In the genomic region with DNA sequence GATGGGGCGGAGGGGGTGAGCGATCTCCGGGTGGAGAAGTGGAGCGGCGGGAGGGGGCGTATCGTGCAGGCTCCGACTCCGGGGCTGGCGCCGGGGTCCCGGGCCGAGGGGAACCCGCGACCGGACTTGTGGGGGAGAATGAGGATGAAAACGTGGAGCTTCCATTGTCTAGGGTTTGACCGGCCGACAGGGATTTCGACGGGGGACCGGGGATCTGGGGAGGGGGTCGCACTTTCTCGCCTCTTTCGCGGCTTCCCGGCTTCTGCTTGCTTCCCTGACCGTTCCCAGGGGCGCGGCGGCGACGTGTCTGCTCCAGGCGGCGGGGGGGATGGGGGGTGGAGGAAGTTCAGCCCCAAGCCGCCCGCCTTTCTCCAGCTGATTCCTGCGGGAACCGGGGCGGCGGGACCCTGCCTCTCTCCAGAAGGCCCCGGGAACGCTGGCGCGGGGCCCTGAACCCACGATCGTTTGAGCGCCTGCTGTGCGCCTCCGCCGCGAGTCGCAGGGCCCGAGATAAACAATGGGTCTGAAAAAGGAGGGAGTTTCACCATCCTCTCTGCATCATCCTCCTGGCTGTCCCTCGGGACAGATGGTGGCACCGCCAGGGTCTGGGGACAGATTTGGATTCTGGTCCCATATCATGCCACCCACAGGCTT, we compare ENCODE assay signal across 8 cellular contexts. TPM values are rescaled to one million over a fixed set of nuclear protein-coding genes. Genes with fewer than 3 reads are reported as not detected.
DNase-seq lines count a peak whose midpoint lies in the region; ATAC-seq and TF ChIP-seq lines count a peak whose summit lies in the region.

No MANE protein-coding gene starts in this region.

- H3K27ac ChIP-seq in transverse colon, result peak overlapping the region; percentile 99 to 100 (median 100)

- H3K4me1 Mint-ChIP-seq in T-helper 17 cell (peaks cover 59% of the 10 kb centered on the region), mesothelial cell of epicardium (peaks cover 37% of the 10 kb centered on the region)

- H3K27me3 ChIP-seq in transverse colon, result no peaks in the 10 kb centered on the region

- peaks cover 0 to 7% (median 2%) of the 10 kb centered on the region in 4 donors for H3K36me3 ChIP-seq in transverse colon

- peak overlapping the region; percentile 96 for H3K27ac Mint-ChIP-seq in T-helper 17 cell
- peak overlapping the region; percentile 99 for H3K27ac Mint-ChIP-seq in mesothelial cell of epicardium

- TF ChIP-seq EP300 in transverse colon (IDR thresholded peaks at IDR 0.05; ENCODE audit: low read depth), result no peak

- in situ Hi-C loops in transverse colon (cut with MboI; ENCODE audit: low pct_ligation_motif_present in 1 of 4, low pct_unique_long_range_greater_than_20kb in 1 of 4, low sequenced_read_pairs in 3 of 4), result no loop called here

- POLR2A ChIA-PET in AG04449 (lab: Yijun Ruan, JAX), result interaction anchor here (0.9 to 3.9 kb wide), 8 partner anchors 12 to 248 kb away, joined by 3 to 35 read pairs (median 6); partner anchors contain the start of genes FAM32A and KLF2

- no peak for ATAC-seq in T-helper 17 cell

- peak overlapping the region; percentile 94 for H3K4me3 Mint-ChIP-seq in T-helper 17 cell
- peak overlapping the region; percentile 88 for H3K4me3 Mint-ChIP-seq in mesothelial cell of epicardium

- H3K36me3 Mint-ChIP-seq in T-helper 17 cell (ENCODE audit: low read depth), result peaks cover 6% of the 10 kb centered on the region
- H3K36me3 Mint-ChIP-seq in mesothelial cell of epicardium, result peaks cover 12% of the 10 kb centered on the region

- H3K9me3 ChIP-seq in T-helper 17 cell (ENCODE audit: control insufficient read depth, low read length, poor library complexity, severe bottlenecking), result no peaks in the 10 kb centered on the region
- H3K9me3 ChIP-seq in transverse colon, result no peaks in the 10 kb centered on the region

- H3K9me3 Mint-ChIP-seq in mesothelial cell of epicardium, result no peaks in the 10 kb centered on the region

- H3K4me1 ChIP-seq in transverse colon, result peaks cover 17 to 69% (median 49%) of the 10 kb centered on the region in 4 donors

- H3K4me3 ChIP-seq in AG04449 (ENCODE audit: low read depth, low read length) (peak overlapping the region; percentile 97), transverse colon (peak overlapping the region; percentile 82 to 100 (median 93))

- no peak for DNase-seq in AG04449 (ENCODE audit: low read depth, low spot score)
- DNase-seq in H4 (ENCODE audit: low spot score), result peak; percentile 31
- no peak for DNase-seq in T-helper 17 cell
- DNase-seq in ecto neural progenitor cell (ENCODE audit: low spot score), result peak; percentile 73
- peak; percentile 39 to 49 for DNase-seq in mesothelial cell of epicardium (ENCODE audit: low spot score in 2 of 2, unreplicated experiment in 2 of 2)
- peak; percentile 73 for DNase-seq in transverse colon
- DNase-seq in effector CD4-positive, alpha-beta T cell, result no peak
- DNase-seq in hepatic stellate cell (ENCODE audit: low spot score), result no peak

- intact Hi-C loops in transverse colon (cut with DNase I; ENCODE audit: low total_unique reads), result loop anchor here (5.0 kb wide), 1 partner anchor 210 kb away; no protein-coding TSS in a partner anchor

- peak; percentile 37 for TF ChIP-seq POLR2A in transverse colon (IDR thresholded peaks at IDR 0.05)

- no peaks in the 10 kb centered on the region for H3K27me3 Mint-ChIP-seq in T-helper 17 cell
- H3K27me3 Mint-ChIP-seq in mesothelial cell of epicardium (ENCODE audit: low read depth), result no peaks in the 10 kb centered on the region

- 1% methylated on average over 29 of the region's 56 CpGs; no CpG with 5 or more reads in 1 of the 2 donors for WGBS in transverse colon (ENCODE audit: low coverage in 1 of 2), 2 donors

- TF ChIP-seq CTCF in AG04449 (IDR thresholded peaks at IDR 0.05; ENCODE audit: insufficient read depth, low read length, missing control alignments) (no peak), mesothelial cell of epicardium (IDR thresholded peaks at IDR 0.05; ENCODE audit: unreplicated experiment) (no peak), transverse colon (IDR thresholded peaks at IDR 0.05) (peak in 1 of 5 experiments; percentile 1)

- CTCF ChIA-PET in AG04449 (lab: Yijun Ruan, JAX), result interaction anchor here (0.8 to 4.2 kb wide), 5 partner anchors 14 to 658 kb away, joined by 3 to 28 read pairs (median 5); partner anchors contain the start of gene AKAP8L

RNA-seq across cellular contexts. Expression of gene TPM4, which starts 0.8 kb away (rescaled TPM):
- 975 and 1,019 TPM in 2 replicates for total RNA-seq in H4 (2014; rRNA removed; shearing (Covaris generic))
- 100 to 1,000 TPM; 261 to 279 TPM for total RNA-seq in T-helper 17 cell
- total RNA-seq in mesothelial cell of epicardium, result 561 to 582 TPM (median 564 TPM) in 3 replicates
- total RNA-seq in transverse colon, result 100 to 1,000 TPM; 228 to 491 (median 288) TPM

RNA-seq across cellular contexts. Expression of gene RAB8A, which starts 34.6 kb away (rescaled TPM):
- total RNA-seq in H4 (2014; rRNA removed; shearing (Covaris generic)), result 134 and 136 TPM in 2 replicates
- total RNA-seq in T-helper 17 cell, result 100 to 1,000 TPM in 1 of 2 donors, 10 to 100 TPM in 1; 97.5 to 105 TPM
- 65.6 to 70.3 TPM (median 69.4 TPM) in 3 replicates for total RNA-seq in mesothelial cell of epicardium
- total RNA-seq in transverse colon, result 100 to 1,000 TPM in 1 of 4 donors, 10 to 100 TPM in 3; 22.3 to 102 (median 67.9) TPM

Comparison
In these comparisons a context has a peak if more than half of its experiments do, and no peak if none do; other contexts are left out.
1. DNase-seq: peak in H4 (single experiment), ecto neural progenitor cell (single experiment), mesothelial cell of epicardium (2 of 2) and transverse colon (single experiment); none in AG04449 (single experiment), T-helper 17 cell (0 of 3), effector CD4-positive, alpha-beta T cell (single experiment) and hepatic stellate cell (single experiment).